Comparison of ENCODE assay signal across 8 cellular contexts in genomic region chr2:151828143-151828889, GRCh38. TPM values are rescaled to one million over a fixed set of nuclear protein-coding genes. Genes with fewer than 3 reads are reported as not detected.
DNase-seq lines count a peak whose midpoint lies in the region; ATAC-seq and TF ChIP-seq lines count a peak whose summit lies in the region.

ARL5A (minus strand) TSS chr2:151828421; CDS start chr2:151828176, 245 bp downstream.

- peak within 1 kb of the TSS; percentile 67 for H3K4me2 ChIP-seq in trophoblast cell (ENCODE audit: low read length)

- H3K79me1 ChIP-seq in trophoblast cell (ENCODE audit: low read length) = peaks cover 12% of the 10 kb centered on the region

- no peaks in the 10 kb centered on the region for H3K9me3 Mint-ChIP-seq in activated naive CD8-positive, alpha-beta T cell treated with anti-CD3 and anti-CD28 coated beads, Interleukin-2, amount 50 U/mL, for 24 hours

- H2AFZ ChIP-seq in trophoblast cell (ENCODE audit: insufficient read depth, low read length, poor library complexity) = peak within 1 kb of the TSS; percentile 77

- peak within 1 kb of the TSS; percentile 97 for H3K4me3 Mint-ChIP-seq in activated naive CD8-positive, alpha-beta T cell treated with anti-CD3 and anti-CD28 coated beads, Interleukin-2, amount 50 U/mL, for 24 hours

- peak within 1 kb of the TSS; percentile 95 for H4K8ac ChIP-seq in trophoblast cell (ENCODE audit: low read depth, low read length)

- in situ Hi-C loops in transverse colon (cut with MboI; ENCODE audit: low pct_ligation_motif_present in 1 of 4, low pct_unique_long_range_greater_than_20kb in 1 of 4, low sequenced_read_pairs in 3 of 4) = no loop called here

- H3K9me3 ChIP-seq in trophoblast cell (ENCODE audit: insufficient read depth, low read depth, low read length) = peaks cover 2% of the 10 kb centered on the region
- H3K9me3 ChIP-seq in transverse colon = no peaks in the 10 kb centered on the region

- H3K27ac Mint-ChIP-seq in activated naive CD8-positive, alpha-beta T cell treated with anti-CD3 and anti-CD28 coated beads, Interleukin-2, amount 50 U/mL, for 24 hours = peak within 1 kb of the TSS; percentile 86

- H3K27me3 ChIP-seq in trophoblast cell (ENCODE audit: insufficient read depth, low read length) (no peaks in the 10 kb centered on the region), transverse colon (no peaks in the 10 kb centered on the region)

- TF ChIP-seq EP300 in transverse colon (IDR thresholded peaks at IDR 0.05; ENCODE audit: low read depth) = no peak

- H3K4me1 ChIP-seq in trophoblast cell (ENCODE audit: control insufficient read depth in 1 of 2, insufficient read depth in 2 of 2, low read length in 2 of 2) = peaks cover 3 to 12% of the 10 kb centered on the region in 2 experiments
- H3K4me1 ChIP-seq in transverse colon = peaks cover 0 to 43% (median 18%) of the 10 kb centered on the region in 4 donors

- H3K27ac ChIP-seq in trophoblast cell (ENCODE audit: low read depth, low read length) (peak within 1 kb of the TSS; percentile 70), transverse colon (peak within 1 kb of the TSS; percentile 81 to 92 (median 88))

- no peak within 1 kb of the TSS for H3K23ac ChIP-seq in trophoblast cell (ENCODE audit: low read length)

- no peaks in the 10 kb centered on the region for H3K36me3 ChIP-seq in trophoblast cell (ENCODE audit: control insufficient read depth in 1 of 2, insufficient read depth in 2 of 2, low read length in 2 of 2)
- no peaks in the 10 kb centered on the region for H3K36me3 ChIP-seq in transverse colon

- H3K4me1 Mint-ChIP-seq in activated naive CD8-positive, alpha-beta T cell treated with anti-CD3 and anti-CD28 coated beads, Interleukin-2, amount 50 U/mL, for 24 hours = peaks cover 52% of the 10 kb centered on the region

- peak within 1 kb of the TSS; percentile 68 for H2AK5ac ChIP-seq in trophoblast cell (ENCODE audit: low read length)

- TF ChIP-seq CTCF in GM12865 (IDR thresholded peaks at IDR 0.05; ENCODE audit: insufficient read depth, low read depth, low read length, missing control alignments) = no peak
- no peak for TF ChIP-seq CTCF in transverse colon (IDR thresholded peaks at IDR 0.05)

- peaks cover 11% of the 10 kb centered on the region for H3K79me2 ChIP-seq in trophoblast cell (ENCODE audit: control insufficient read depth, insufficient read depth, low read length, poor library complexity)

- peak within 1 kb of the TSS; percentile 94 for H2BK120ac ChIP-seq in trophoblast cell (ENCODE audit: insufficient read depth, low read length, poor library complexity)

- peak; percentile 99 for DNase-seq in GM12865 (ENCODE audit: low read depth)
- peak; percentile 85 for DNase-seq in NCI-H1417 treated with DMSO at 0.1 percent for 48 hours (lab: John Stamatoyannopoulos, UW)
- DNase-seq in SW480 (ENCODE audit: low spot score) = peak; percentile 90
- DNase-seq in activated naive CD8-positive, alpha-beta T cell treated with anti-CD3 and anti-CD28 coated beads, Interleukin-2, amount 50 U/mL, for 24 hours = peak; percentile 96
- peak; percentile 99 for DNase-seq in cardiac septum (ENCODE audit: low spot score)
- peak; percentile 92 to 98 for DNase-seq in trophoblast cell
- peak; percentile 96 for DNase-seq in transverse colon

- peak within 1 kb of the TSS; percentile 99 for H3K4ac ChIP-seq in trophoblast cell (ENCODE audit: low read depth, low read length)

- H4K12ac ChIP-seq in trophoblast cell (ENCODE audit: low read depth, low read length) = peak within 1 kb of the TSS; percentile 98

- H3K4me3 ChIP-seq in GM12865 (ENCODE audit: low read depth, low read length) (peak within 1 kb of the TSS; percentile 99), trophoblast cell (ENCODE audit: low read depth, low read length) (peak within 1 kb of the TSS; percentile 99), transverse colon (peak within 1 kb of the TSS; percentile 81 to 100 (median 88))

- H4K91ac ChIP-seq in trophoblast cell (ENCODE audit: low read depth, low read length) = peak within 1 kb of the TSS; percentile 95

- peak; percentile 94 for ATAC-seq in HG02763 (IDR thresholded peaks at IDR 0.05; ENCODE audit: unreplicated experiment)
- peak; percentile 95 for ATAC-seq in activated naive CD8-positive, alpha-beta T cell treated with anti-CD3 and anti-CD28 coated beads, Interleukin-2, amount 50 U/mL, for 24 hours

- no peaks in the 10 kb centered on the region for H3K36me3 Mint-ChIP-seq in activated naive CD8-positive, alpha-beta T cell treated with anti-CD3 and anti-CD28 coated beads, Interleukin-2, amount 50 U/mL, for 24 hours (ENCODE audit: low read depth)

- peak within 1 kb of the TSS; percentile 99 for H2BK5ac ChIP-seq in trophoblast cell (ENCODE audit: low read depth, low read length, poor library complexity)

- peak within 1 kb of the TSS; percentile 35 for H2BK12ac ChIP-seq in trophoblast cell (ENCODE audit: low read length)

- peak; percentile 84 for TF ChIP-seq POLR2A in transverse colon (IDR thresholded peaks at IDR 0.05)

- H3K27me3 Mint-ChIP-seq in activated naive CD8-positive, alpha-beta T cell treated with anti-CD3 and anti-CD28 coated beads, Interleukin-2, amount 50 U/mL, for 24 hours = peaks cover 2% of the 10 kb centered on the region

- peak within 1 kb of the TSS; percentile 97 for H3K14ac ChIP-seq in trophoblast cell (ENCODE audit: low read length)

- intact Hi-C loops in cardiac septum (cut with DNase I) (loop anchor here (2.0 kb wide), 1 partner anchor 14 kb away; no protein-coding TSS in a partner anchor), transverse colon (cut with DNase I; ENCODE audit: low total_unique reads) (no loop called here)

- WGBS in trophoblast cell (ENCODE audit: extremely low coverage, insufficient coverage, insufficient read length) = no CpG with 5 or more reads among the region's 64 CpGs
- 1% methylated on average over 21 of the region's 64 CpGs; no CpG with 5 or more reads in 1 of the 2 donors for WGBS in transverse colon (ENCODE audit: low coverage in 1 of 2), 2 donors

- peak within 1 kb of the TSS; percentile 99 for H3K18ac ChIP-seq in trophoblast cell (ENCODE audit: low read length)

- peak within 1 kb of the TSS; percentile 93 for H3K9ac ChIP-seq in trophoblast cell (ENCODE audit: low read length)

RNA-seq across cellular contexts. Expression of gene ARL5A, which starts in this region (rescaled TPM):
- total RNA-seq in cardiac septum (60.9 TPM), transverse colon (10 to 100 TPM in 2 of 4 donors, 1 to 10 TPM in 2; 6.6 to 42.2 (median 23.6) TPM)
- 101 and 104 TPM in 2 replicates for polyA plus RNA-seq in trophoblast cell (2013)

Comparison
In these comparisons a context has a peak if more than half of its experiments do, and no peak if none do; other contexts are left out.
1. Peak in every context shown above with its lines: DNase-seq, ATAC-seq, H3K4me3 ChIP-seq and H3K27ac ChIP-seq.